1 cellular context compared by ENCODE assay signal in the genomic region with DNA sequence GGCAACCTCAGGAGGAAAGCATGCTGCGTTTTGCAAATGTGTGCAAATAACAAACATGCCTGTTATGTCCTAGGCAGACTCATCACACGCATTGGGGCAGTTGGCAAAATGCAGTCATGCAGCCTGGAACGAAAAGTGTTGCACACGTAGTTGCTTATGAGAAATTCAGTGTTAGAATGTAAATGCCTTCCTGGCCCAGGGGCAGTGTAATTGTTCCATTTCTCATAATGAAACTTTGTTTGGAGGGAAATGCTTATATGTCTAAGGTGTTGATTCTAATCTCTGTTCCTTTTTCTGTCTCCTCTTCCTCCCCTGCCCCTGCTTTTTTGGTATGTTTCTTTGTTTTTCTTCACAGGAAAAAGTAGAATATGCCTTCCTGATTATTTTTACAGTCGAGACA.
TF ChIP-seq lines count a peak whose summit lies in the region.

No MANE protein-coding gene starts in this region.

TF ChIP-seq in GM12878, 131 proteins besides CTCF, POLR2A, EP300 and RAD21 (continued from another document):
- TF ChIP-seq, protein P1, sequence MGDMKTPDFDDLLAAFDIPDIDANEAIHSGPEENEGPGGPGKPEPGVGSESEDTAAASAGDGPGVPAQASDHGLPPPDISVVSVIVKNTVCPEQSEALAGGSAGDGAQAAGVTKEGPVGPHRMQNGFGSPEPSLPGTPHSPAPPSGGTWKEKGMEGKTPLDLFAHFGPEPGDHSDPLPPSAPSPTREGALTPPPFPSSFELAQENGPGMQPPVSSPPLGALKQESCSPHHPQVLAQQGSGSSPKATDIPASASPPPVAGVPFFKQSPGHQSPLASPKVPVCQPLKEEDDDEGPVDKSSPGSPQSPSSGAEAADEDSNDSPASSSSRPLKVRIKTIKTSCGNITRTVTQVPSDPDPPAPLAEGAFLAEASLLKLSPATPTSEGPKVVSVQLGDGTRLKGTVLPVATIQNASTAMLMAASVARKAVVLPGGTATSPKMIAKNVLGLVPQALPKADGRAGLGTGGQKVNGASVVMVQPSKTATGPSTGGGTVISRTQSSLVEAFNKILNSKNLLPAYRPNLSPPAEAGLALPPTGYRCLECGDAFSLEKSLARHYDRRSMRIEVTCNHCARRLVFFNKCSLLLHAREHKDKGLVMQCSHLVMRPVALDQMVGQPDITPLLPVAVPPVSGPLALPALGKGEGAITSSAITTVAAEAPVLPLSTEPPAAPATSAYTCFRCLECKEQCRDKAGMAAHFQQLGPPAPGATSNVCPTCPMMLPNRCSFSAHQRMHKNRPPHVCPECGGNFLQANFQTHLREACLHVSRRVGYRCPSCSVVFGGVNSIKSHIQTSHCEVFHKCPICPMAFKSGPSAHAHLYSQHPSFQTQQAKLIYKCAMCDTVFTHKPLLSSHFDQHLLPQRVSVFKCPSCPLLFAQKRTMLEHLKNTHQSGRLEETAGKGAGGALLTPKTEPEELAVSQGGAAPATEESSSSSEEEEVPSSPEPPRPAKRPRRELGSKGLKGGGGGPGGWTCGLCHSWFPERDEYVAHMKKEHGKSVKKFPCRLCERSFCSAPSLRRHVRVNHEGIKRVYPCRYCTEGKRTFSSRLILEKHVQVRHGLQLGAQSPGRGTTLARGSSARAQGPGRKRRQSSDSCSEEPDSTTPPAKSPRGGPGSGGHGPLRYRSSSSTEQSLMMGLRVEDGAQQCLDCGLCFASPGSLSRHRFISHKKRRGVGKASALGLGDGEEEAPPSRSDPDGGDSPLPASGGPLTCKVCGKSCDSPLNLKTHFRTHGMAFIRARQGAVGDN (IDR thresholded peaks at IDR 0.05) = peak; percentile 46
- peak in 1 of 2 experiments; percentile 36; a peak in 1 of 4 replicates for TF ChIP-seq ETV6 (conservative IDR thresholded peaks at IDR 0.05 in 1 of 2, IDR thresholded peaks at IDR 0.05 in 1 of 2; ENCODE audit: borderline replicate concordance in 1 of 2, low read depth in 1 of 2)
- no peak for TF ChIP-seq CBFB (IDR thresholded peaks at IDR 0.05; ENCODE audit: low read depth)
- TF ChIP-seq, protein P2, sequence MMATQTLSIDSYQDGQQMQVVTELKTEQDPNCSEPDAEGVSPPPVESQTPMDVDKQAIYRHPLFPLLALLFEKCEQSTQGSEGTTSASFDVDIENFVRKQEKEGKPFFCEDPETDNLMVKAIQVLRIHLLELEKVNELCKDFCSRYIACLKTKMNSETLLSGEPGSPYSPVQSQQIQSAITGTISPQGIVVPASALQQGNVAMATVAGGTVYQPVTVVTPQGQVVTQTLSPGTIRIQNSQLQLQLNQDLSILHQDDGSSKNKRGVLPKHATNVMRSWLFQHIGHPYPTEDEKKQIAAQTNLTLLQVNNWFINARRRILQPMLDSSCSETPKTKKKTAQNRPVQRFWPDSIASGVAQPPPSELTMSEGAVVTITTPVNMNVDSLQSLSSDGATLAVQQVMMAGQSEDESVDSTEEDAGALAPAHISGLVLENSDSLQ (IDR thresholded peaks at IDR 0.05) = no peak
- peak; percentile 84 for TF ChIP-seq ATF7 (IDR thresholded peaks at IDR 0.05; ENCODE audit: low read depth)
- TF ChIP-seq, protein P3, sequence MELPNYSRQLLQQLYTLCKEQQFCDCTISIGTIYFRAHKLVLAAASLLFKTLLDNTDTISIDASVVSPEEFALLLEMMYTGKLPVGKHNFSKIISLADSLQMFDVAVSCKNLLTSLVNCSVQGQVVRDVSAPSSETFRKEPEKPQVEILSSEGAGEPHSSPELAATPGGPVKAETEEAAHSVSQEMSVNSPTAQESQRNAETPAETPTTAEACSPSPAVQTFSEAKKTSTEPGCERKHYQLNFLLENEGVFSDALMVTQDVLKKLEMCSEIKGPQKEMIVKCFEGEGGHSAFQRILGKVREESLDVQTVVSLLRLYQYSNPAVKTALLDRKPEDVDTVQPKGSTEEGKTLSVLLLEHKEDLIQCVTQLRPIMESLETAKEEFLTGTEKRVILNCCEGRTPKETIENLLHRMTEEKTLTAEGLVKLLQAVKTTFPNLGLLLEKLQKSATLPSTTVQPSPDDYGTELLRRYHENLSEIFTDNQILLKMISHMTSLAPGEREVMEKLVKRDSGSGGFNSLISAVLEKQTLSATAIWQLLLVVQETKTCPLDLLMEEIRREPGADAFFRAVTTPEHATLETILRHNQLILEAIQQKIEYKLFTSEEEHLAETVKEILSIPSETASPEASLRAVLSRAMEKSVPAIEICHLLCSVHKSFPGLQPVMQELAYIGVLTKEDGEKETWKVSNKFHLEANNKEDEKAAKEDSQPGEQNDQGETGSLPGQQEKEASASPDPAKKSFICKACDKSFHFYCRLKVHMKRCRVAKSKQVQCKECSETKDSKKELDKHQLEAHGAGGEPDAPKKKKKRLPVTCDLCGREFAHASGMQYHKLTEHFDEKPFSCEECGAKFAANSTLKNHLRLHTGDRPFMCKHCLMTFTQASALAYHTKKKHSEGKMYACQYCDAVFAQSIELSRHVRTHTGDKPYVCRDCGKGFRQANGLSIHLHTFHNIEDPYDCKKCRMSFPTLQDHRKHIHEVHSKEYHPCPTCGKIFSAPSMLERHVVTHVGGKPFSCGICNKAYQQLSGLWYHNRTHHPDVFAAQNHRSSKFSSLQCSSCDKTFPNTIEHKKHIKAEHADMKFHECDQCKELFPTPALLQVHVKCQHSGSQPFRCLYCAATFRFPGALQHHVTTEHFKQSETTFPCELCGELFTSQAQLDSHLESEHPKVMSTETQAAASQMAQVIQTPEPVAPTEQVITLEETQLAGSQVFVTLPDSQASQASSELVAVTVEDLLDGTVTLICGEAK (IDR thresholded peaks at IDR 0.05; ENCODE audit: borderline replicate concordance) = no peak
- 0 out of 3 replicates have a peak, but pooled peaks have one; percentile 39 for TF ChIP-seq POU2F2 (IDR thresholded peaks at IDR 0.05; ENCODE audit: borderline replicate concordance, low read depth, low read length)
- no peak for TF ChIP-seq SREBF1 (IDR thresholded peaks at IDR 0.05; ENCODE audit: low read length)
- TF ChIP-seq, protein P4, sequence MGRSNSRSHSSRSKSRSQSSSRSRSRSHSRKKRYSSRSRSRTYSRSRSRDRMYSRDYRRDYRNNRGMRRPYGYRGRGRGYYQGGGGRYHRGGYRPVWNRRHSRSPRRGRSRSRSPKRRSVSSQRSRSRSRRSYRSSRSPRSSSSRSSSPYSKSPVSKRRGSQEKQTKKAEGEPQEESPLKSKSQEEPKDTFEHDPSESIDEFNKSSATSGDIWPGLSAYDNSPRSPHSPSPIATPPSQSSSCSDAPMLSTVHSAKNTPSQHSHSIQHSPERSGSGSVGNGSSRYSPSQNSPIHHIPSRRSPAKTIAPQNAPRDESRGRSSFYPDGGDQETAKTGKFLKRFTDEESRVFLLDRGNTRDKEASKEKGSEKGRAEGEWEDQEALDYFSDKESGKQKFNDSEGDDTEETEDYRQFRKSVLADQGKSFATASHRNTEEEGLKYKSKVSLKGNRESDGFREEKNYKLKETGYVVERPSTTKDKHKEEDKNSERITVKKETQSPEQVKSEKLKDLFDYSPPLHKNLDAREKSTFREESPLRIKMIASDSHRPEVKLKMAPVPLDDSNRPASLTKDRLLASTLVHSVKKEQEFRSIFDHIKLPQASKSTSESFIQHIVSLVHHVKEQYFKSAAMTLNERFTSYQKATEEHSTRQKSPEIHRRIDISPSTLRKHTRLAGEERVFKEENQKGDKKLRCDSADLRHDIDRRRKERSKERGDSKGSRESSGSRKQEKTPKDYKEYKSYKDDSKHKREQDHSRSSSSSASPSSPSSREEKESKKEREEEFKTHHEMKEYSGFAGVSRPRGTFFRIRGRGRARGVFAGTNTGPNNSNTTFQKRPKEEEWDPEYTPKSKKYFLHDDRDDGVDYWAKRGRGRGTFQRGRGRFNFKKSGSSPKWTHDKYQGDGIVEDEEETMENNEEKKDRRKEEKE (IDR thresholded peaks at IDR 0.05) = no peak
TF ChIP-seq in GM12878: peak in this region for 18.
